In genomic region chr11:36509694-36510566, GRCh38 we compare ENCODE assay signal across 8 cellular contexts. TPM values are rescaled to one million over a fixed set of nuclear protein-coding genes. Genes with fewer than 3 reads are reported as not detected.
A peak's percentile ranks its signal among the peaks of the same experiment; 100 is the strongest.
DNase-seq lines count a peak whose midpoint lies in the region; ATAC-seq and TF ChIP-seq lines count a peak whose summit lies in the region.

Gene TRAF6 (minus strand): TSS chr11:36510272. CDS start chr11:36501515, 8,757 bp downstream.

- peaks cover 32% of the 10 kb centered on the region for H3K4me1 Mint-ChIP-seq in activated T-cell treated with anti-CD3 and anti-CD28 coated beads, Interleukin-2, amount 50 U/mL, for 72 hours (ENCODE audit: low read depth)
- H3K4me1 Mint-ChIP-seq in naive B cell, result peaks cover 31 to 33% (median 32%) of the 10 kb centered on the region in 3 donors
- H3K4me1 Mint-ChIP-seq in stimulated activated memory B cell treated with anti-CD40 and anti-IgM and Interleukin-4, amounts not matched to agents 10 μg/mL and 1 μg/mL and 100 μg/mL, for 72 hours, result peaks cover 32% of the 10 kb centered on the region

- peaks cover 7% of the 10 kb centered on the region for H3K4me1 ChIP-seq in Panc1 (ENCODE audit: control insufficient read depth, insufficient read depth, low read length)

- CTCF ChIA-PET in Panc1 (lab: Charles Lee), result interaction anchor here (1.0 kb wide), 1 partner anchor 12 kb away, joined by 3 read pairs; no protein-coding TSS in a partner anchor

- peak; percentile 95 for TF ChIP-seq CTCF in Panc1 (IDR thresholded peaks at IDR 0.05)

- ATAC-seq in GM21528 (IDR thresholded peaks at IDR 0.05; ENCODE audit: low FRiP score, unreplicated experiment) (peak; percentile 97), Panc1 (peak; percentile 99), naive B cell (ENCODE audit: low read depth in 2 of 2) (peak; percentile 95 to 96)
- peak; percentile 96 to 98 for ATAC-seq in activated T-cell treated with anti-CD3 and anti-CD28 coated beads, Interleukin-2, amount 50 U/mL, for 72 hours (replicated peaks in 1 of 2)
- ATAC-seq in stimulated activated memory B cell treated with anti-CD40 and anti-IgM and Interleukin-4, amounts not matched to agents 10 μg/mL and 1 μg/mL and 100 μg/mL, for 72 hours, result peak; percentile 98

- H3K27me3 Mint-ChIP-seq in activated T-cell treated with anti-CD3 and anti-CD28 coated beads, Interleukin-2, amount 50 U/mL, for 72 hours (ENCODE audit: low read depth), result peaks cover 13% of the 10 kb centered on the region
- peaks cover 5 to 14% (median 12%) of the 10 kb centered on the region in 3 donors for H3K27me3 Mint-ChIP-seq in naive B cell
- peaks cover 6% of the 10 kb centered on the region for H3K27me3 Mint-ChIP-seq in stimulated activated memory B cell treated with anti-CD40 and anti-IgM and Interleukin-4, amounts not matched to agents 10 μg/mL and 1 μg/mL and 100 μg/mL, for 72 hours

- no peaks in the 10 kb centered on the region for H3K9me3 ChIP-seq in Panc1 (ENCODE audit: control insufficient read depth, insufficient read depth, low read depth, low read length)

- H3K36me3 ChIP-seq in Panc1 (ENCODE audit: control insufficient read depth, insufficient read depth, low read length), result peaks cover 3% of the 10 kb centered on the region; the same call in 1 of the 2 replicates

- peak within 1 kb of the TSS; percentile 100 for H3K27ac Mint-ChIP-seq in activated T-cell treated with anti-CD3 and anti-CD28 coated beads, Interleukin-2, amount 50 U/mL, for 72 hours
- H3K27ac Mint-ChIP-seq in naive B cell, result peak within 1 kb of the TSS; percentile 92 to 98 (median 96)
- peak within 1 kb of the TSS; percentile 98 for H3K27ac Mint-ChIP-seq in stimulated activated memory B cell treated with anti-CD40 and anti-IgM and Interleukin-4, amounts not matched to agents 10 μg/mL and 1 μg/mL and 100 μg/mL, for 72 hours

- peaks cover 3% of the 10 kb centered on the region in 2 donors for H3K9me3 Mint-ChIP-seq in activated T-cell treated with anti-CD3 and anti-CD28 coated beads, Interleukin-2, amount 50 U/mL, for 72 hours
- peaks cover 0 to 2% (median 0%) of the 10 kb centered on the region in 7 donors for H3K9me3 Mint-ChIP-seq in naive B cell
- H3K9me3 Mint-ChIP-seq in stimulated activated memory B cell treated with anti-CD40 and anti-IgM and Interleukin-4, amounts not matched to agents 10 μg/mL and 1 μg/mL and 100 μg/mL, for 72 hours, result peaks cover 4% of the 10 kb centered on the region

- H3K27ac ChIP-seq in Panc1 (ENCODE audit: low read length), result peak within 1 kb of the TSS; percentile 86

- H3K4me3 Mint-ChIP-seq in activated T-cell treated with anti-CD3 and anti-CD28 coated beads, Interleukin-2, amount 50 U/mL, for 72 hours, result peak within 1 kb of the TSS; percentile 95 to 100
- H3K4me3 Mint-ChIP-seq in naive B cell, result peak within 1 kb of the TSS; percentile 90 to 100 (median 98)
- peak within 1 kb of the TSS; percentile 100 for H3K4me3 Mint-ChIP-seq in stimulated activated memory B cell treated with anti-CD40 and anti-IgM and Interleukin-4, amounts not matched to agents 10 μg/mL and 1 μg/mL and 100 μg/mL, for 72 hours

- BruUV-seq in Panc1 (replicated peaks; lab: Mats Ljungman, UMichigan), result no TSS peak

- DNase-seq in DMS53 treated with DMSO at 0.1 percent for 48 hours (lab: John Stamatoyannopoulos, UW; ENCODE audit: unreplicated experiment), result peak; percentile 64
- DNase-seq in HuH-7.5 (ENCODE audit: low spot score), result peak; percentile 48
- DNase-seq in Panc1 (ENCODE audit: low read depth, low spot score), result peak; percentile 42
- peak; percentile 93 to 95 for DNase-seq in activated T-cell treated with anti-CD3 and anti-CD28 coated beads, Interleukin-2, amount 50 U/mL, for 72 hours
- DNase-seq in fibroblast of gingiva (ENCODE audit: low read depth), result peak; percentile 81
- DNase-seq in naive B cell, result peak; percentile 87

- intact Hi-C loops in Panc1 (cut with micrococcal nuclease; ENCODE audit: unreplicated experiment), result no loop called here

- no peaks in the 10 kb centered on the region for H3K27me3 ChIP-seq in Panc1 (ENCODE audit: control insufficient read depth, insufficient read depth, low read length)

- POLR2A ChIA-PET in Panc1 (lab: Charles Lee), result interaction anchor here (0.6 kb wide), 2 partner anchors 11 to 136 kb away, joined by 3 to 5 read pairs; no protein-coding TSS in a partner anchor

- in situ Hi-C loops in Panc1 (cut with HindIII; ENCODE audit: low pct_unique_long_range_greater_than_20kb, low sequenced_read_pairs), result no loop called here

- peaks cover 2 to 5% of the 10 kb centered on the region in 2 donors for H3K36me3 Mint-ChIP-seq in activated T-cell treated with anti-CD3 and anti-CD28 coated beads, Interleukin-2, amount 50 U/mL, for 72 hours (ENCODE audit: insufficient read depth in 2 of 2)
- peaks cover 7 to 10% of the 10 kb centered on the region in 2 donors for H3K36me3 Mint-ChIP-seq in naive B cell
- peaks cover 13% of the 10 kb centered on the region for H3K36me3 Mint-ChIP-seq in stimulated activated memory B cell treated with anti-CD40 and anti-IgM and Interleukin-4, amounts not matched to agents 10 μg/mL and 1 μg/mL and 100 μg/mL, for 72 hours

- peak within 1 kb of the TSS; percentile 96 to 97 for H3K4me3 ChIP-seq in Panc1 (ENCODE audit: low read depth in 2 of 2, low read length in 2 of 2)

RNA-seq across cellular contexts. Expression of gene TRAF6, which starts in this region (rescaled TPM):
- total RNA-seq in Panc1 (2021; ENCODE audit: unreplicated experiment), result 10.9 TPM
- 5.2 TPM for polyA plus RNA-seq in Panc1 (2012; ENCODE audit: insufficient read length)
- 10 to 100 TPM; 10.1 to 12.2 TPM for total RNA-seq in activated T-cell treated with anti-CD3 and anti-CD28 coated beads, Interleukin-2, amount 50 U/mL, for 72 hours
- 10 to 100 TPM; 13.3 to 33.1 (median 15.6) TPM for polyA plus RNA-seq in naive B cell (ENCODE audit: low read depth in 6 of 6)

Comparison
In these comparisons a context has a peak if more than half of its experiments do, and no peak if none do; other contexts are left out.
1. Peak in every context shown above with its lines: DNase-seq, ATAC-seq, H3K4me3 ChIP-seq and H3K27ac ChIP-seq.
2. DNase-seq: peak in every context shown above with its lines; median percentile 94 in activated T-cell treated with anti-CD3 and anti-CD28 coated beads, Interleukin-2, amount 50 U/mL, for 72 hours; 87 in naive B cell; 81 in fibroblast of gingiva; 64 in DMS53 treated with DMSO at 0.1 percent for 48 hours; 48 in HuH-7.5; 42 in Panc1.